In genomic region chr17:14308636-14308964, GRCh38 we compare ENCODE assay signal across 10 cellular contexts. TPM values are rescaled to one million over a fixed set of nuclear protein-coding genes. Genes with fewer than 3 reads are reported as not detected.
DNase-seq lines count a peak whose midpoint lies in the region; ATAC-seq and TF ChIP-seq lines count a peak whose summit lies in the region.
"Had no signal": no experiment of that assay in that cellular context is flagged by ENCODE, and none has a peak within 500 bp of the region (broad histone marks: within the 10 kb centered on the region; RNA-seq: fewer than 3 reads in every experiment).

No MANE protein-coding gene starts in this region.

- DNase-seq in stimulated activated naive CD8-positive, alpha-beta T cell treated with anti-CD3 and anti-CD28 coated beads, Interleukin-15, Interleukin-2, amounts not matched to agents 100 U/mL and 50 U/mL, for 24 hours: no peak
- no peak for DNase-seq in choroid plexus epithelial cell (ENCODE audit: low read depth)
- DNase-seq in naive B cell: no peak
- no peak for DNase-seq in posterior cingulate gyrus
- DNase-seq in activated CD8-positive, alpha-beta memory T cell treated with anti-CD3 and anti-CD28 coated beads, Interleukin-2, amount 50 U/mL, for 4 hours: no peak
- no peak for DNase-seq in HUDEP-2 (lab: John Stamatoyannopoulos, UW; ENCODE audit: unreplicated experiment in 76 of 76)
- no peak for DNase-seq in NCI-H2081 treated with DMSO at 0.1 percent for 48 hours (lab: John Stamatoyannopoulos, UW)
- DNase-seq: KG1 had no signal

- H3K27me3 Mint-ChIP-seq in stimulated activated naive CD8-positive, alpha-beta T cell treated with anti-CD3 and anti-CD28 coated beads, Interleukin-15, Interleukin-2, amounts not matched to agents 100 ng/mL and 50 ng/mL, for 24 hours: no peaks in the 10 kb centered on the region
- H3K27me3 Mint-ChIP-seq in naive B cell: peaks cover 7 to 30% (median 23%) of the 10 kb centered on the region in 3 donors

- TF ChIP-seq CTCF in choroid plexus epithelial cell (conservative IDR thresholded peaks at IDR 0.05; ENCODE audit: low read depth, low read length): no peak

- H3K27ac Mint-ChIP-seq in stimulated activated naive CD8-positive, alpha-beta T cell treated with anti-CD3 and anti-CD28 coated beads, Interleukin-15, Interleukin-2, amounts not matched to agents 100 ng/mL and 50 ng/mL, for 24 hours: peak overlapping the region; percentile 68
- H3K27ac Mint-ChIP-seq in naive B cell: peak overlapping the region in 3 of 6 donors; percentile 10 to 86 (median 79)

- H3K36me3 Mint-ChIP-seq in stimulated activated naive CD8-positive, alpha-beta T cell treated with anti-CD3 and anti-CD28 coated beads, Interleukin-15, Interleukin-2, amounts not matched to agents 100 ng/mL and 50 ng/mL, for 24 hours (ENCODE audit: low read depth): peaks cover 25% of the 10 kb centered on the region
- H3K36me3 Mint-ChIP-seq in naive B cell: no peaks in the 10 kb centered on the region

- intact Hi-C loops in posterior cingulate gyrus (cut with DNase I): no loop called here

- H3K4me3 Mint-ChIP-seq in stimulated activated naive CD8-positive, alpha-beta T cell treated with anti-CD3 and anti-CD28 coated beads, Interleukin-15, Interleukin-2, amounts not matched to agents 100 ng/mL and 50 ng/mL, for 24 hours: peak overlapping the region; percentile 78
- peak overlapping the region; percentile 63 to 90 (median 76) for H3K4me3 Mint-ChIP-seq in naive B cell

- ATAC-seq in stimulated activated naive CD8-positive, alpha-beta T cell treated with anti-CD3 and anti-CD28 coated beads, Interleukin-15, Interleukin-2, amounts not matched to agents 100 U/mL and 50 U/mL, for 24 hours: no peak
- ATAC-seq in naive B cell (ENCODE audit: low read depth in 2 of 2): no peak

- no peaks in the 10 kb centered on the region for H3K9me3 Mint-ChIP-seq in stimulated activated naive CD8-positive, alpha-beta T cell treated with anti-CD3 and anti-CD28 coated beads, Interleukin-15, Interleukin-2, amounts not matched to agents 100 ng/mL and 50 ng/mL, for 24 hours
- peaks cover 0 to 2% (median 0%) of the 10 kb centered on the region in 7 donors for H3K9me3 Mint-ChIP-seq in naive B cell

- H3K4me1 Mint-ChIP-seq in stimulated activated naive CD8-positive, alpha-beta T cell treated with anti-CD3 and anti-CD28 coated beads, Interleukin-15, Interleukin-2, amounts not matched to agents 100 ng/mL and 50 ng/mL, for 24 hours (ENCODE audit: low read depth): peaks cover 79% of the 10 kb centered on the region
- H3K4me1 Mint-ChIP-seq in naive B cell: peaks cover 15 to 32% (median 30%) of the 10 kb centered on the region in 3 donors

- peak overlapping the region; percentile 72 for H3K4me3 ChIP-seq in choroid plexus epithelial cell (ENCODE audit: low read depth, low read length)
- H3K4me3 ChIP-seq: SK-N-MC had no signal

RNA-seq across cellular contexts. Expression of gene HS3ST3B1, which starts 7.7 kb away (rescaled TPM):
- 1 to 10 TPM in 4 of 6 donors, under 1 TPM in 2; 0.22 to 3.1 (median 2.6) TPM for polyA plus RNA-seq in naive B cell (ENCODE audit: low read depth in 6 of 6)
